1 cellular context compared by ENCODE assay signal in the genomic region with DNA sequence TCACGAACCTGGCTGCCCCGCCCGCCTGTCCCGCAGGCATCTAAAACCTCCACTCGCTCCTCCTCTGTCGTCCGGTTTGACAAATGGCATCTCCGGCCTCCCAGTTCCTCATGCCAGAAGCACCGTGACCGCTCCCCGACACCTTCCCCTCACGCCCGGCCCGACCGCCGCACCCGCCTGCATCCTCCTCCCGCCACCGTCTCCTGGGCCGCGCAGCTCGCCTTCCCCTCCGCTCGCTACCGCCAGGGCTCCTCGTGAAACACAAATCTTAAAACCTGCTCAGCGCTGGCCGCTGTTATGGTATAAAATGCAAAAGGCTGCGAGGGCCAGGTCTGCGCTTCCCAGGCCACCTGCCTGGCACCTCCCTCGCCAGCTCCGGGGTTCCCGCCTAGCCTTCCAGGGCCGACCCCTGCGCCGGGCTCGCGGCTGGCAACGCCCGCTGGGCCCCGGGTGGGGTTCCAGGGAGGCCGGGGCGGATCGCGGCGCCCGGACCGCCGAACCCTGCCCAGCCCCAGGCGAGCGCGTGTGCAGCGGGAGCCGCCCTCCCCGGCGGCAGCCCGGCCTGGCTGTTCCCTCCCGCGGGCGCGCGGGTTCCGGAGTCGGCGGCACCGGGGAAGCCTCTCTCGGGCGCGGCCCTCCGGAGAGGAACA.
TF ChIP-seq lines count a peak whose summit lies in the region.

No MANE protein-coding gene starts in this region.

TF ChIP-seq in A549, 52 proteins besides CTCF, POLR2A, EP300 and RAD21 (continued from another document):
- TF ChIP-seq, protein P1, sequence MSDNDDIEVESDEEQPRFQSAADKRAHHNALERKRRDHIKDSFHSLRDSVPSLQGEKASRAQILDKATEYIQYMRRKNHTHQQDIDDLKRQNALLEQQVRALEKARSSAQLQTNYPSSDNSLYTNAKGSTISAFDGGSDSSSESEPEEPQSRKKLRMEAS (IDR thresholded peaks at IDR 0.05): 0 out of 2 replicates have a peak, but pooled peaks have one; percentile 10
- TF ChIP-seq KDM5A (IDR thresholded peaks at IDR 0.05) (0 out of 2 replicates have a peak, but pooled peaks have one; percentile 41), ZNF302 (CRISPR knock-in tag; IDR thresholded peaks at IDR 0.05) (no peak), ESRRA (IDR thresholded peaks at IDR 0.05; ENCODE audit: borderline replicate concordance, low read length) (no peak), PHF8 (IDR thresholded peaks at IDR 0.05; ENCODE audit: borderline replicate concordance, low read depth) (peak; percentile 35; the same call in 1 of the 2 replicates)
